Comparison of ENCODE assay signal across 26 cellular contexts in the genomic region with DNA sequence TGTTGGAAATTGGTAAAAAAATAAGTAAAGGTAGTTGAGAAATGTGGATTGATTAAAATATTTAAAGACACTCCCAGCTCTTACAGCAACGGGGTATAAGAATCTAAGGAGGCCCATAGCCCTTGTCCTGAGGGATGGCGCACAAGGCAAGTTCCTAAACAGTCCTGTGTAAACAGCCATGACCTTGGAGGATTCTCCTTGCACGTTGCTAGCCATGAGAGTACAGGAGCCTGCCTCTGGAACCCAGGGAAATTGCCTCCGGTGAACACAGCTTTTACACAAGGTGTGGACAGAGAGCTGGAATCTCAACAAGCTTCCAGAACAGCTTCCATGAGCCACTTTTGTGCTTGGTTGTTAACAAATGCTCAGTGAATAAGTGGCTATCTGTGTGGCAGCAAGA.
"Had no signal": no experiment of that assay in that cellular context is flagged by ENCODE, and none has a peak within 500 bp of the region (broad histone marks: within the 10 kb centered on the region; RNA-seq: fewer than 3 reads in every experiment).

No MANE protein-coding gene starts in this region.

- ATAC-seq: activated CD4-positive, CD25-positive, alpha-beta regulatory T cell treated with anti-CD3 and anti-CD28 coated beads, Interleukin-2, amount 50 U/mL, for 24 hours; activated CD8-positive, alpha-beta T cell treated with anti-CD3 and anti-CD28 coated beads for 36 hours; activated naive CD8-positive, alpha-beta T cell treated with anti-CD3 and anti-CD28 coated beads, Interleukin-2, amount 50 U/mL, for 24 hours; activated T-cell treated with anti-CD3 and anti-CD28 coated beads, Interleukin-2, amount 50 U/mL, for 4 hours; body of pancreas; esophagus mucosa; T-helper 17 cell had no signal

- H3K27me3 ChIP-seq: adrenal gland, body of pancreas, colonic mucosa had no signal

- DNase-seq: activated B cell treated with CpG ODN at 0.5 μM for 24 hours; activated CD4-positive, alpha-beta T cell treated with anti-CD3 and anti-CD28 coated beads for 48 hours; activated CD4-positive, alpha-beta T cell treated with anti-CD3 and anti-CD28 coated beads, Interleukin-2, amount 50 U/mL, for 1 hour; activated CD4-positive, alpha-beta T cell treated with anti-CD3 and anti-CD28 coated beads, Interleukin-2, amount 50 U/mL, for 48 hours; activated CD8-positive, alpha-beta memory T cell treated with anti-CD3 and anti-CD28 coated beads for 24 hours; activated CD8-positive, alpha-beta T cell treated with anti-CD3 and anti-CD28 coated beads for 36 hours; activated effector memory CD4-positive, alpha-beta T cell treated with anti-CD3 and anti-CD28 coated beads, Interleukin-2, amount 50 U/mL, for 16 hours; activated naive CD4-positive, alpha-beta T cell treated with anti-CD3 and anti-CD28 coated beads for 36 hours; activated naive CD8-positive, alpha-beta T cell treated with anti-CD3 and anti-CD28 coated beads for 36 hours; activated naive CD8-positive, alpha-beta T cell treated with anti-CD3 and anti-CD28 coated beads, Interleukin-2, amount 50 U/mL, for 24 hours; activated T-cell treated with anti-CD3 and anti-CD28 coated beads, Interleukin-2, amount 50 U/mL, for 4 hours; adrenal gland; amygdala; aorta; central memory CD4-positive, alpha-beta T cell; cerebellar nuclear complex; colonic mucosa; effector CD8-positive, alpha-beta T cell; foreskin fibroblast; T-helper 1 cell; T-helper 17 cell; T1000; WERI-Rb-1 had no signal

- H3K4me3 ChIP-seq: adrenal gland, body of pancreas, colonic mucosa had no signal

- H3K36me3 ChIP-seq: adrenal gland, colonic mucosa, WERI-Rb-1 had no signal

- H3K4me1 ChIP-seq: adrenal gland, body of pancreas, colonic mucosa had no signal

- H3K27ac ChIP-seq: adrenal gland, body of pancreas, colonic mucosa, WERI-Rb-1 had no signal

- H3K9me3 ChIP-seq: adrenal gland, body of pancreas, colonic mucosa had no signal
